ENCODE assay signal across 13 cellular contexts in the genomic region with DNA sequence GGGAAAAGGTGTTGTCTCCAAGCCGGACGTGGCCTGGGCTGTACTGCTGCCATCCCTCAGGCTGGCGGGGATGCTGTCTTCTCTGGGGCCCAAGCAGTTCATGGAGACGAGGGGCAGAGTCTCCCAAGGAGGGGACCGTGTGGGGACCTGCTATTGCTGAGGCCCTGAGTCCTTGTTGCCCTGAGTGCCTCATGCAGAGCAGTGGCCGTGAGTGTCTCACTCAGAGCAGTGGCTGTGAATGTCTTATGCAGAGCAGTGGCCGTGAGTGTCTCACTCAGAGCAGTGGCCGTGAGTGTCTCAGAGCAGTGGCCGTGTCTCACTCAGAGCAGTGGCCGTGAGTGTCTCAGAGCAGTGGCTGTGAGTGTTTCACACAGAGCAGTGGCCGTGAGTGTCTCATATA. TPM values are rescaled to one million over a fixed set of nuclear protein-coding genes. Genes with fewer than 3 reads are reported as not detected.
A peak's percentile ranks its signal among the peaks of the same experiment; 100 is the strongest.
DNase-seq lines count a peak whose midpoint lies in the region; ATAC-seq and TF ChIP-seq lines count a peak whose summit lies in the region.
"Had no signal": no experiment of that assay in that cellular context is flagged by ENCODE, and none has a peak within 500 bp of the region (broad histone marks: within the 10 kb centered on the region; RNA-seq: fewer than 3 reads in every experiment).

No MANE protein-coding gene starts in this region.

- H3K36me3 Mint-ChIP-seq in activated T-cell treated with anti-CD3 and anti-CD28 coated beads, Interleukin-2, amount 50 U/mL, for 24 hours (ENCODE audit: low read depth), result peaks cover 24% of the 10 kb centered on the region
- H3K36me3 Mint-ChIP-seq in naive B cell, result peaks cover 0 to 9% of the 10 kb centered on the region in 2 donors

- H2AFZ ChIP-seq in PC-9, result no peak overlapping the region

- no peak overlapping the region for H3K27ac ChIP-seq in PC-9
- H3K27ac ChIP-seq: vagina had no signal

- BruUV-seq in PC-9 (replicated peaks; lab: Mats Ljungman, UMichigan), result no TSS peak

- H3K79me2 ChIP-seq in PC-9 (ENCODE audit: low read depth), result no peaks in the 10 kb centered on the region

- H3K9me3 ChIP-seq in PC-9 (ENCODE audit: insufficient read depth, low read depth), result no peaks in the 10 kb centered on the region
- H3K9me3 ChIP-seq: vagina had no signal

- H3K4me2 ChIP-seq in PC-9, result no peak overlapping the region

- peaks cover 56% of the 10 kb centered on the region for H3K4me1 Mint-ChIP-seq in activated T-cell treated with anti-CD3 and anti-CD28 coated beads, Interleukin-2, amount 50 U/mL, for 24 hours (ENCODE audit: low read depth)
- H3K4me1 Mint-ChIP-seq in naive B cell, result peaks cover 24 to 41% (median 40%) of the 10 kb centered on the region in 3 donors

- peak overlapping the region; percentile 94 for H3K27ac Mint-ChIP-seq in activated T-cell treated with anti-CD3 and anti-CD28 coated beads, Interleukin-2, amount 50 U/mL, for 24 hours
- peak overlapping the region in 5 of 6 donors; percentile 92 to 98 (median 96) for H3K27ac Mint-ChIP-seq in naive B cell

- TF ChIP-seq CTCF in PC-9 (conservative IDR thresholded peaks at IDR 0.05), result no peak

- 0 out of 2 replicates have a peak, but pooled peaks cover 5% of the 10 kb centered on the region for H3F3A ChIP-seq in PC-9 (ENCODE audit: insufficient read depth, low read depth)

- intact Hi-C loops in PC-9 (cut with micrococcal nuclease; ENCODE audit: unreplicated experiment), result no loop called here

- H3K4me3 Mint-ChIP-seq in activated T-cell treated with anti-CD3 and anti-CD28 coated beads, Interleukin-2, amount 50 U/mL, for 24 hours, result peak overlapping the region; percentile 80
- peak overlapping the region; percentile 66 to 94 (median 88) for H3K4me3 Mint-ChIP-seq in naive B cell

- no peaks in the 10 kb centered on the region for H3K9me3 Mint-ChIP-seq in activated T-cell treated with anti-CD3 and anti-CD28 coated beads, Interleukin-2, amount 50 U/mL, for 24 hours
- H3K9me3 Mint-ChIP-seq in naive B cell, result no peaks in the 10 kb centered on the region

- H3K36me3 ChIP-seq in PC-9 (ENCODE audit: low read depth), result 0 out of 2 replicates have a peak, but pooled peaks cover 3% of the 10 kb centered on the region

- DNase-seq in stimulated activated CD4-positive, alpha-beta T cell treated with anti-CD3 and anti-CD28 coated beads, Interleukin-1b, Interleukin-23, amount 100 ng/mL, for 48 hours, result peak; percentile 32
- no peak for DNase-seq in stimulated activated CD4-positive, alpha-beta T cell treated with anti-CD3 and anti-CD28 coated beads, Interleukin-2, amount 100 ng/mL, for 48 hours
- DNase-seq in activated T-cell treated with anti-CD3 and anti-CD28 coated beads, Interleukin-2, amount 50 U/mL, for 24 hours, result no peak
- DNase-seq in naive B cell (no peak), PC-9 (no peak), NCI-H1048 (lab: John Stamatoyannopoulos, UW) (no peak), HEK293T (ENCODE audit: extremely low spot score) (no peak)
- DNase-seq: DND-41, glutamatergic neuron, NCI-H146 had no signal

- no peaks in the 10 kb centered on the region for H3K27me3 ChIP-seq in PC-9 (ENCODE audit: insufficient read depth, low read depth)
- H3K27me3 ChIP-seq: vagina had no signal

- no peaks in the 10 kb centered on the region for H3K27me3 Mint-ChIP-seq in activated T-cell treated with anti-CD3 and anti-CD28 coated beads, Interleukin-2, amount 50 U/mL, for 24 hours
- peaks cover 0 to 4% (median 0%) of the 10 kb centered on the region in 3 donors for H3K27me3 Mint-ChIP-seq in naive B cell

- H3K4me3 ChIP-seq in PC-9, result no peak overlapping the region
- H3K4me3 ChIP-seq: K562, vagina had no signal

- ATAC-seq in naive B cell (ENCODE audit: low read depth in 2 of 2) (no peak), HG02970 (IDR thresholded peaks at IDR 0.05; ENCODE audit: low FRiP score, unreplicated experiment) (no peak)
- ATAC-seq: K562 had no signal

- H3K4me1 ChIP-seq in PC-9 (replicated peaks; ENCODE audit: insufficient read depth), result no peaks in the 10 kb centered on the region

- CTCF ChIA-PET in PC-9 (lab: Charles Lee), result no interaction called here
- CTCF ChIA-PET in HEK293T (lab: Yijun Ruan, JAX), result no interaction called here

- peaks cover 3% of the 10 kb centered on the region; the same call in 1 of the 2 replicates for H4K20me1 ChIP-seq in PC-9 (ENCODE audit: insufficient read depth)

- POLR2A ChIA-PET in PC-9 (lab: Charles Lee; ENCODE audit: unreplicated experiment) (no interaction called here), HEK293T (lab: Yijun Ruan, JAX) (no interaction called here)

- no peaks in the 10 kb centered on the region for H3K9me2 ChIP-seq in PC-9 (ENCODE audit: insufficient read depth)

TF ChIP-seq in HEK293T, 16 proteins besides CTCF, POLR2A, EP300 and RAD21:
- TF ChIP-seq ARNT (IDR thresholded peaks at IDR 0.05) (no peak), FOXM1 (IDR thresholded peaks at IDR 0.05; ENCODE audit: borderline replicate concordance) (no peak), SUZ12 (IDR thresholded peaks at IDR 0.05) (no peak), FOXK2 (IDR thresholded peaks at IDR 0.05) (no peak), ZNF384 (IDR thresholded peaks at IDR 0.05) (no peak), NFRKB (IDR thresholded peaks at IDR 0.05) (no peak), BHLHE40 (IDR thresholded peaks at IDR 0.05; ENCODE audit: borderline replicate concordance) (no peak), LEF1 (IDR thresholded peaks at IDR 0.05; ENCODE audit: borderline replicate concordance) (no peak), TARDBP (IDR thresholded peaks at IDR 0.05) (no peak), HDGF (IDR thresholded peaks at IDR 0.05; ENCODE audit: borderline replicate concordance) (no peak), L3MBTL2 (conservative IDR thresholded peaks at IDR 0.05) (no peak), ELF4 (IDR thresholded peaks at IDR 0.05) (no peak), FOXA1 (IDR thresholded peaks at IDR 0.05) (no peak), CTBP1 (IDR thresholded peaks at IDR 0.05; ENCODE audit: borderline replicate concordance) (no peak), SP1 (IDR thresholded peaks at IDR 0.05) (no peak)
- TF ChIP-seq, protein P1, sequence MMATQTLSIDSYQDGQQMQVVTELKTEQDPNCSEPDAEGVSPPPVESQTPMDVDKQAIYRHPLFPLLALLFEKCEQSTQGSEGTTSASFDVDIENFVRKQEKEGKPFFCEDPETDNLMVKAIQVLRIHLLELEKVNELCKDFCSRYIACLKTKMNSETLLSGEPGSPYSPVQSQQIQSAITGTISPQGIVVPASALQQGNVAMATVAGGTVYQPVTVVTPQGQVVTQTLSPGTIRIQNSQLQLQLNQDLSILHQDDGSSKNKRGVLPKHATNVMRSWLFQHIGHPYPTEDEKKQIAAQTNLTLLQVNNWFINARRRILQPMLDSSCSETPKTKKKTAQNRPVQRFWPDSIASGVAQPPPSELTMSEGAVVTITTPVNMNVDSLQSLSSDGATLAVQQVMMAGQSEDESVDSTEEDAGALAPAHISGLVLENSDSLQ (IDR thresholded peaks at IDR 0.05), result no peak

RNA-seq across cellular contexts. Expression of a gene that starts 54.7 kb away (rescaled TPM):
- polyA plus RNA-seq in naive B cell (ENCODE audit: low read depth in 6 of 6), result 10 to 100 TPM in 1 of 6 donors, 1 to 10 TPM in 5; 4.0 to 12.5 (median 6.9) TPM
- total RNA-seq in PC-9 (2021), result 36.4 and 38.2 TPM in 2 replicates
